Comparison of ENCODE assay signal across 18 cellular contexts in the genomic region with DNA sequence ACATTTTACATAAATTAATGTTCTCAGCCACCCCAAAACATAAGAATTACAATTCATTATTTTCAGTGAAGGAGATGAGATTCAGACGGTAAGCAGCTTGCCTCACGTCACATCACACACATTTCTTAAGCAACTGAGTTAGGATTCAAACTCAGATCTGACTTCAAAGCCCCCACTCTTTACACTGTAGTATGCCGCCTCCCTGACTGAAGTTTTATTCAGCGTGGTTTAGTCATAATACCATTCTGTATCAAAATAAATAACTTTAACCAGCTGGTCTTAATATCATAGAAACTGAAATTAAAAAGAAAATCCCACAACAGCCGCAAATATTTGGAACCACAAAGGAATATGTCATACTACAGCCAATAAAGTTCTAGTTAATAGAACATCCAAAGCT.
A peak's percentile ranks its signal among the peaks of the same experiment; 100 is the strongest.
DNase-seq lines count a peak whose midpoint lies in the region; ATAC-seq and TF ChIP-seq lines count a peak whose summit lies in the region.
"Had no signal": no experiment of that assay in that cellular context is flagged by ENCODE, and none has a peak within 500 bp of the region (broad histone marks: within the 10 kb centered on the region; RNA-seq: fewer than 3 reads in every experiment).

No MANE protein-coding gene starts in this region.

- peak overlapping the region; percentile 69 for H3K4me2 ChIP-seq in fibroblast of lung (ENCODE audit: extremely low read depth, insufficient read depth, low read length)

- H3K4me3 ChIP-seq in right cardiac atrium (ENCODE audit: low read length) (peak overlapping the region; percentile 20), fibroblast of lung (replicated peaks in 1 of 4; ENCODE audit: control extremely low read depth in 1 of 4, insufficient read depth in 1 of 4, low read depth in 3 of 4, low read length in 4 of 4) (peak overlapping the region in 2 of 4 experiments; percentile 1 to 2), rectal smooth muscle tissue (ENCODE audit: low read length) (peak overlapping the region; percentile 11), vagina (no peak overlapping the region), SJCRH30 (no peak overlapping the region)

- H3K9ac ChIP-seq in fibroblast of lung (ENCODE audit: insufficient read depth, low read length) (no peak overlapping the region), rectal smooth muscle tissue (ENCODE audit: low read length) (no peak overlapping the region)

- H3K27me3 ChIP-seq in right cardiac atrium (ENCODE audit: control insufficient read depth, insufficient read depth) (no peaks in the 10 kb centered on the region), fibroblast of lung (ENCODE audit: control insufficient read depth, insufficient read depth, low read length) (no peaks in the 10 kb centered on the region), rectal smooth muscle tissue (ENCODE audit: control insufficient read depth, insufficient read depth, low read length) (no peaks in the 10 kb centered on the region), vagina (no peaks in the 10 kb centered on the region), SJCRH30 (no peaks in the 10 kb centered on the region)

- ATAC-seq in right cardiac atrium (no peak), Right ventricle myocardium superior (ENCODE audit: poor library complexity) (no peak), HG02981 (IDR thresholded peaks at IDR 0.05; ENCODE audit: unreplicated experiment) (no peak)
- ATAC-seq: HepG2 had no signal

- TF ChIP-seq CTCF in fibroblast of lung (conservative IDR thresholded peaks at IDR 0.05 in 1 of 2, IDR thresholded peaks at IDR 0.05 in 1 of 2; ENCODE audit: low read depth in 1 of 2, low read length in 2 of 2), result no peak
- no peak for TF ChIP-seq CTCF in vagina (IDR thresholded peaks at IDR 0.05)

- TF ChIP-seq POLR2A in vagina (IDR thresholded peaks at IDR 0.05), result no peak

- no peaks in the 10 kb centered on the region for H3K79me2 ChIP-seq in fibroblast of lung (ENCODE audit: control insufficient read depth, insufficient read depth, low read length)

- H3K9me3 ChIP-seq in right cardiac atrium (ENCODE audit: control insufficient read depth, low read length) (no peaks in the 10 kb centered on the region), fibroblast of lung (ENCODE audit: control insufficient read depth, insufficient read depth, low read depth, low read length) (no peaks in the 10 kb centered on the region), vagina (no peaks in the 10 kb centered on the region), SJCRH30 (replicated peaks) (no peaks in the 10 kb centered on the region)

- WGBS in right cardiac atrium, result 64% methylated on average over 5 of the region's 5 CpGs

- H2AFZ ChIP-seq in fibroblast of lung (ENCODE audit: low read length), result no peak overlapping the region

- peaks cover 4% of the 10 kb centered on the region for H3K4me1 ChIP-seq in right cardiac atrium (ENCODE audit: control insufficient read depth, insufficient read depth, low read length)
- H3K4me1 ChIP-seq in fibroblast of lung (ENCODE audit: control insufficient read depth, extremely low read depth, insufficient read depth, low read length), result peaks cover 7% of the 10 kb centered on the region
- H3K4me1 ChIP-seq in rectal smooth muscle tissue (ENCODE audit: control insufficient read depth, insufficient read depth, low read length), result peaks cover 3% of the 10 kb centered on the region
- H3K4me1 ChIP-seq in vagina, result peaks cover 23% of the 10 kb centered on the region
- H3K4me1 ChIP-seq in SJCRH30, result no peaks in the 10 kb centered on the region

- H3K36me3 ChIP-seq in fibroblast of lung (ENCODE audit: control insufficient read depth, insufficient read depth, low read length) (no peaks in the 10 kb centered on the region), rectal smooth muscle tissue (ENCODE audit: control insufficient read depth, insufficient read depth, low read length) (no peaks in the 10 kb centered on the region), vagina (no peaks in the 10 kb centered on the region), SJCRH30 (no peaks in the 10 kb centered on the region)

- H4K20me1 ChIP-seq in fibroblast of lung (ENCODE audit: control insufficient read depth, extremely low read depth, insufficient read depth, low read length), result no peaks in the 10 kb centered on the region

- H3K27ac ChIP-seq in right cardiac atrium (ENCODE audit: low read length) (no peak overlapping the region), fibroblast of lung (ENCODE audit: insufficient read depth, low read length) (no peak overlapping the region), rectal smooth muscle tissue (ENCODE audit: low read depth, low read length) (no peak overlapping the region), vagina (peak overlapping the region; percentile 37), SJCRH30 (no peak overlapping the region)

- intact Hi-C loops in right cardiac atrium (cut with DNase I) (no loop called here), Right ventricle myocardium superior (cut with DNase I) (no loop called here), vagina (cut with DNase I) (no loop called here)

- DNase-seq in right cardiac atrium (no peak), Right ventricle myocardium superior (no peak), fibroblast of lung (ENCODE audit: low read depth in 2 of 2) (peak in 1 of 2 donors; percentile 22), vagina (ENCODE audit: extremely low spot score in 2 of 2) (no peak), SJCRH30 (no peak), NCI-H1694 (lab: John Stamatoyannopoulos, UW) (no peak)
- DNase-seq: AML-193; CD4-positive, alpha-beta T cell; DMS79; GDM1; GOT3; NCI-H1930; NCI-H2171; NCI-H510A; SHP77 treated with DMSO at 0.1 percent for 48 hours had no signal

Comparison
In these comparisons a context has a peak if more than half of its experiments do, and no peak if none do; other contexts are left out.
1. H3K4me3 ChIP-seq: peak in right cardiac atrium (single experiment) and rectal smooth muscle tissue (single experiment); none in vagina (0 of 2) and SJCRH30 (single experiment).